Comparison of ENCODE assay signal across 14 cellular contexts in genomic region chr1:201260236-201260591, GRCh38. TPM values are rescaled to one million over a fixed set of nuclear protein-coding genes. Genes with fewer than 3 reads are reported as not detected.
DNase-seq lines count a peak whose midpoint lies in the region; ATAC-seq and TF ChIP-seq lines count a peak whose summit lies in the region.
"Had no signal": no experiment of that assay in that cellular context is flagged by ENCODE, and none has a peak within 500 bp of the region (broad histone marks: within the 10 kb centered on the region; RNA-seq: fewer than 3 reads in every experiment).

No MANE protein-coding gene starts in this region.

- no peak for TF ChIP-seq CTCF in heart left ventricle (IDR thresholded peaks at IDR 0.05)
- TF ChIP-seq CTCF in testis (IDR thresholded peaks at IDR 0.05): no peak

- peak overlapping the region; percentile 40 for H2AFZ ChIP-seq in neuronal stem cell (ENCODE audit: low read length)

- 25 to 39% (median 30%) methylated on average over 9 to 11 of the region's 11 CpGs for WGBS in heart left ventricle, 4 donors
- no CpG with 5 or more reads among the region's 11 CpGs for WGBS in neuronal stem cell (ENCODE audit: extremely low coverage in 2 of 2, insufficient read length in 2 of 2, insufficient replicate concordance in 1 of 2), 2 donors
- WGBS in testis, 2 donors: 16 to 19% methylated on average over 8 to 11 of the region's 11 CpGs

- H3K27ac ChIP-seq in heart left ventricle (no peak overlapping the region), neuronal stem cell (replicated peaks; ENCODE audit: low read length) (no peak overlapping the region), testis (no peak overlapping the region)
- H3K27ac ChIP-seq: C4-2B had no signal

- H3K14ac ChIP-seq in neuronal stem cell (ENCODE audit: low read length): no peak overlapping the region

- H3K4me1 Mint-ChIP-seq in T-cell: peaks cover 2 to 6% (median 5%) of the 10 kb centered on the region in 3 donors

- H3K27me3 ChIP-seq in heart left ventricle (peaks cover 0 to 18% (median 11%) of the 10 kb centered on the region in 9 donors), neuronal stem cell (ENCODE audit: control insufficient read depth in 3 of 3, insufficient read depth in 3 of 3, low read depth in 1 of 3, low read length in 3 of 3) (peaks cover 0 to 28% (median 3%) of the 10 kb centered on the region in 3 experiments), testis (no peaks in the 10 kb centered on the region)

- H3K4me3 ChIP-seq in heart left ventricle (peak overlapping the region in 3 of 12 donors; percentile 10 to 16 (median 12)), neuronal stem cell (ENCODE audit: low read length in 2 of 2) (no peak overlapping the region), testis (peak overlapping the region in 1 of 2 donors; percentile 23)

- no peaks in the 10 kb centered on the region for H3K36me3 Mint-ChIP-seq in T-cell

- H2BK5ac ChIP-seq in neuronal stem cell (ENCODE audit: low read length): peak overlapping the region; percentile 13

- H2BK15ac ChIP-seq in neuronal stem cell (ENCODE audit: low read length): no peak overlapping the region

- POLR2A ChIA-PET in T-cell (lab: Charles Lee): no interaction called here

- no peak for TF ChIP-seq POLR2A in heart left ventricle (IDR thresholded peaks at IDR 0.05)
- TF ChIP-seq POLR2A in testis (IDR thresholded peaks at IDR 0.05): no peak

- no peak overlapping the region for H4K91ac ChIP-seq in neuronal stem cell (ENCODE audit: low read depth, low read length, poor library complexity)

- H3K9ac ChIP-seq in ES-I3 (ENCODE audit: low read depth, low read length) (peak overlapping the region; percentile 52), neuronal stem cell (ENCODE audit: low read depth, low read length, poor library complexity) (peak overlapping the region; percentile 31)

- H3K79me1 ChIP-seq in neuronal stem cell (ENCODE audit: low read depth, low read length): no peaks in the 10 kb centered on the region

- intact Hi-C loops in heart left ventricle (cut with DNase I) (loop anchor here in 2 of 10 donors (5.0 kb wide), 2 partner anchors 47 to 62 kb away; no protein-coding TSS in a partner anchor), testis (cut with DNase I; ENCODE audit: low total_unique reads) (no loop called here)

- DNase-seq in T-cell (no peak), heart left ventricle (peak in 1 of 5 donors; percentile 27), neuronal stem cell (ENCODE audit: low spot score) (no peak), SW 1271 (lab: John Stamatoyannopoulos, UW) (no peak), nucleus accumbens (lab: John Stamatoyannopoulos, UW) (no peak), RPMI8226 (no peak), testis (no peak)
- DNase-seq: effector memory CD8-positive, alpha-beta T cell; naive thymus-derived CD4-positive, alpha-beta T cell; NCI-H2171 treated with DMSO at 0.1 percent for 48 hours; stimulated activated CD4-positive, alpha-beta T cell treated with anti-CD3 and anti-CD28 coated beads, Interleukin-12 subunit alpha, Interleukin-12 subunit beta, amount 100 ng/mL, for 4 hours; stimulated activated CD8-positive, alpha-beta memory T cell treated with anti-CD3 and anti-CD28 coated beads, Interleukin-4, amount 100 ng/mL, for 48 hours had no signal

- CTCF ChIA-PET in T-cell (lab: Charles Lee): no interaction called here

- no peak for ATAC-seq in T-cell (replicated peaks in 1 of 4)
- peak in 3 of 4 donors; percentile 47 to 73 (median 54) for ATAC-seq in heart left ventricle
- ATAC-seq: effector memory CD8-positive, alpha-beta T cell had no signal

- peak overlapping the region in 2 of 3 donors; percentile 26 to 55 for H3K4me3 Mint-ChIP-seq in T-cell

- H4K8ac ChIP-seq in neuronal stem cell (ENCODE audit: low read depth, low read length): no peak overlapping the region

- no peak overlapping the region for H2AK5ac ChIP-seq in neuronal stem cell (ENCODE audit: low read depth, low read length)

- H3K4me1 ChIP-seq in ES-I3 (ENCODE audit: insufficient read depth, low read length): peaks cover 3% of the 10 kb centered on the region; the same call in 1 of the 2 replicates
- H3K4me1 ChIP-seq in heart left ventricle: peaks cover 0 to 12% (median 10%) of the 10 kb centered on the region in 12 donors
- peaks cover 0 to 8% of the 10 kb centered on the region in 2 donors for H3K4me1 ChIP-seq in neuronal stem cell (ENCODE audit: control insufficient read depth in 2 of 2, insufficient read depth in 1 of 2, low read depth in 1 of 2, low read length in 2 of 2)
- peaks cover 4% of the 10 kb centered on the region for H3K4me1 ChIP-seq in testis

- no peaks in the 10 kb centered on the region for H3K9me3 Mint-ChIP-seq in T-cell
- H3K9me3 Mint-ChIP-seq: effector memory CD8-positive, alpha-beta T cell had no signal

- peak overlapping the region; percentile 10 for H3K23ac ChIP-seq in neuronal stem cell (ENCODE audit: low read depth, low read length, poor library complexity)

- H3K4ac ChIP-seq in neuronal stem cell (ENCODE audit: low read length): no peak overlapping the region

- peak overlapping the region; percentile 90 for H3K18ac ChIP-seq in neuronal stem cell (ENCODE audit: low read length)

- H3K27ac Mint-ChIP-seq in T-cell: no peak overlapping the region
- H3K27ac Mint-ChIP-seq: effector memory CD8-positive, alpha-beta T cell; naive thymus-derived CD4-positive, alpha-beta T cell had no signal

- no peak overlapping the region for H3K4me2 ChIP-seq in neuronal stem cell (ENCODE audit: insufficient read depth, low read length, poor library complexity, severe bottlenecking)

- no peak overlapping the region for H2BK120ac ChIP-seq in neuronal stem cell (ENCODE audit: low read depth, low read length)

- no peak overlapping the region for H2BK12ac ChIP-seq in neuronal stem cell (ENCODE audit: low read length)

- peaks cover 30 to 41% of the 10 kb centered on the region in 2 donors for H3K27me3 Mint-ChIP-seq in T-cell

- no peaks in the 10 kb centered on the region for H3K36me3 ChIP-seq in ES-I3 (ENCODE audit: insufficient read depth, low read length)
- no peaks in the 10 kb centered on the region for H3K36me3 ChIP-seq in heart left ventricle
- H3K36me3 ChIP-seq in neuronal stem cell (replicated peaks in 1 of 2; ENCODE audit: control insufficient read depth in 2 of 2, insufficient read depth in 2 of 2, low read length in 2 of 2): no peaks in the 10 kb centered on the region
- no peaks in the 10 kb centered on the region for H3K36me3 ChIP-seq in testis (ENCODE audit: low read depth, missing control alignments)

- no peaks in the 10 kb centered on the region for H3K9me3 ChIP-seq in ES-I3 (ENCODE audit: control insufficient read depth, insufficient read depth, low read length)
- no peaks in the 10 kb centered on the region for H3K9me3 ChIP-seq in heart left ventricle
- no peaks in the 10 kb centered on the region for H3K9me3 ChIP-seq in neuronal stem cell (replicated peaks in 1 of 2; ENCODE audit: control insufficient read depth in 2 of 2, insufficient read depth in 1 of 2, low read depth in 1 of 2, low read length in 2 of 2)
- H3K9me3 ChIP-seq in testis: no peaks in the 10 kb centered on the region

RNA-seq across cellular contexts. Expression of gene PKP1, which starts 23.1 kb away (rescaled TPM):
- total RNA-seq in T-cell (under 1 TPM in 3 of 5 donors, not detected in 2; 0.03 to 0.06 (median 0.06) TPM), heart left ventricle (1 to 10 TPM in 1 of 9 donors, under 1 TPM in 6, not detected in 2; 0.09 to 1.6 (median 0.27) TPM), testis (under 1 TPM; 0.50 to 0.63 TPM)
- polyA plus RNA-seq in heart left ventricle (under 1 TPM in 1 of 2 donors, not detected in 1; 0.62 TPM), testis (ENCODE audit: insufficient read depth, low read depth, low replicate concordance) (0.11 TPM)
- polyA plus RNA-seq in neuronal stem cell (2013, experiment 1 of 2): 0.04 TPM
- polyA plus RNA-seq in neuronal stem cell (2013, experiment 2 of 2): 0.03 TPM
- total RNA-seq: naive thymus-derived CD4-positive, alpha-beta T cell had no signal
- polyA plus RNA-seq: naive thymus-derived CD4-positive, alpha-beta T cell had no signal

Comparison
In these comparisons a context has a peak if more than half of its experiments do, and no peak if none do; other contexts are left out.
1. ATAC-seq: peak in heart left ventricle (3 of 4); none in T-cell (0 of 4).